2 cellular contexts compared by ENCODE assay signal in the genomic region with DNA sequence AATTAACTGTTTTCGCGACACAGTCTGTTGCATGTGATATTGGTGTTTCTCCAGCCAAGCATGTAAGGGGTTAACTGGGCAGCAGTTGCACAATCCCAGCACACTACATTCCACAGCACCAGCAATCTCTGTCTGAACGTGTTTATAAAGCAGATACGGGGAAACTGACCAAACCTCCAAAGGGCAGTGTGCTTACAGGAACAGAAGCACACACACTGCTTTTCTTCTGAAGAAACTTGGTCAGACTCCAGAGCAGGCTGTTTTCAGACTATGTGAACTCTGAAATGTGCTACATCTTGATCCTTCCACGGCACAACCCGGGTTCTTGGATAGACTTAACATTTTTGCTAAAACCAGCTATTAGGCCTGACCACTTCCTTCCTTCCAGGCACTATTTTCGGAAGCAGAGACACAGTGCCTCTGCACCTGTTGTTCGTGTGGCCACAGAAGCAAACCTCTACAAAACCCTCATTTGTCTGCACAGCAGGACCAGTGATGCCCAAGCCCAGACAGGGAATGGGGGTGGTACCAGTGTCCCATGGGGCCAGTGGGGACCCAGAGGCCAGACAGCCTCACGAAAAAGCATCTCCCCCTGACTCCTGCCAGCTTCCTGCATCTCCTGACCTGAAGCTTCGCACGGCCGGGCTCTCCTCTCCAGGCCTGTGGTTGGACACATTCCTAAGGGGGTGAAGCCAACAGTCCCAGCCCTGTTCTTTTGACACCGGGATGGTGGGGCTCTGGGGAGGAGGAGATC.
A peak's percentile ranks its signal among the peaks of the same experiment; 100 is the strongest.
TF ChIP-seq lines count a peak whose summit lies in the region.

No MANE protein-coding gene starts in this region.

TF ChIP-seq in K562, 482 proteins besides CTCF, POLR2A, EP300 and RAD21 (continued from another document):
- TF ChIP-seq ZNF143 (CRISPR knock-in tag; IDR thresholded peaks at IDR 0.05) (no peak), ELF4 (CRISPR knock-in tag; IDR thresholded peaks at IDR 0.05) (no peak), SIN3A (IDR thresholded peaks at IDR 0.05; ENCODE audit: borderline replicate concordance in 2 of 2, control insufficient read depth in 1 of 2, low read depth in 2 of 2, low read length in 2 of 2) (no peak), HDAC1 (IDR thresholded peaks at IDR 0.05) (peak in 1 of 2 experiments; percentile 21; a peak in 1 of 4 replicates), CBFA2T2 (conservative IDR thresholded peaks at IDR 0.05) (0 out of 2 replicates have a peak, but pooled peaks have one; percentile 4), HDAC3 (IDR thresholded peaks at IDR 0.05; ENCODE audit: borderline replicate concordance, partially characterized antibody) (no peak), FOXA3 (CRISPR knock-in tag; conservative IDR thresholded peaks at IDR 0.05 in 1 of 2, IDR thresholded peaks at IDR 0.05 in 1 of 2) (no peak), XRCC3 (IDR thresholded peaks at IDR 0.05) (no peak), SPI1 (IDR thresholded peaks at IDR 0.05; ENCODE audit: borderline replicate concordance, low read depth, low read length) (0 out of 2 replicates have a peak, but pooled peaks have one; percentile 14), RCOR1 (IDR thresholded peaks at IDR 0.05; ENCODE audit: borderline replicate concordance in 1 of 2, low read depth in 2 of 2, low read length in 2 of 2) (peak in 1 of 2 experiments; percentile 41; a peak in 1 of 4 replicates), BDP1 (IDR thresholded peaks at IDR 0.05; ENCODE audit: insufficient read depth, insufficient read length) (no peak), BRD9 (IDR thresholded peaks at IDR 0.05; ENCODE audit: low read depth, partially characterized antibody) (no peak), DACH1 (IDR thresholded peaks at IDR 0.05; ENCODE audit: partially characterized antibody) (no peak), NFXL1 (CRISPR knock-in tag; IDR thresholded peaks at IDR 0.05) (no peak), ZNF436 (CRISPR knock-in tag; IDR thresholded peaks at IDR 0.05) (no peak), TEAD4 (IDR thresholded peaks at IDR 0.05; ENCODE audit: low read length) (peak; percentile 51; the same call in 1 of the 2 replicates), TEAD4 (CRISPR knock-in tag; IDR thresholded peaks at IDR 0.05; ENCODE audit: borderline replicate concordance) (no peak), CEBPB (tag; IDR thresholded peaks at IDR 0.05) (peak; percentile 94), SP1 (CRISPR knock-in tag; IDR thresholded peaks at IDR 0.05) (no peak), LCOR (CRISPR knock-in tag; IDR thresholded peaks at IDR 0.05) (no peak), KDM1A (IDR thresholded peaks at IDR 0.05) (peak; percentile 35 to 52; a peak in 3 of 4 replicates), CBFA2T3 (IDR thresholded peaks at IDR 0.05) (peak; percentile 30), ZNF766 (CRISPR knock-in tag; conservative IDR thresholded peaks at IDR 0.05) (no peak), CSDE1 (IDR thresholded peaks at IDR 0.05) (no peak), HLTF (IDR thresholded peaks at IDR 0.05) (no peak), CEBPG (CRISPR knock-in tag; IDR thresholded peaks at IDR 0.05) (peak; percentile 63; the same call in 1 of the 2 replicates), CEBPG (tag; conservative IDR thresholded peaks at IDR 0.05 in 1 of 2, IDR thresholded peaks at IDR 0.05 in 1 of 2) (peak; percentile 71 to 84), ZFP30 (CRISPR knock-in tag; IDR thresholded peaks at IDR 0.05; ENCODE audit: borderline replicate concordance) (no peak), ZNF507 (tag; conservative IDR thresholded peaks at IDR 0.05) (no peak)
- TF ChIP-seq, protein P1, sequence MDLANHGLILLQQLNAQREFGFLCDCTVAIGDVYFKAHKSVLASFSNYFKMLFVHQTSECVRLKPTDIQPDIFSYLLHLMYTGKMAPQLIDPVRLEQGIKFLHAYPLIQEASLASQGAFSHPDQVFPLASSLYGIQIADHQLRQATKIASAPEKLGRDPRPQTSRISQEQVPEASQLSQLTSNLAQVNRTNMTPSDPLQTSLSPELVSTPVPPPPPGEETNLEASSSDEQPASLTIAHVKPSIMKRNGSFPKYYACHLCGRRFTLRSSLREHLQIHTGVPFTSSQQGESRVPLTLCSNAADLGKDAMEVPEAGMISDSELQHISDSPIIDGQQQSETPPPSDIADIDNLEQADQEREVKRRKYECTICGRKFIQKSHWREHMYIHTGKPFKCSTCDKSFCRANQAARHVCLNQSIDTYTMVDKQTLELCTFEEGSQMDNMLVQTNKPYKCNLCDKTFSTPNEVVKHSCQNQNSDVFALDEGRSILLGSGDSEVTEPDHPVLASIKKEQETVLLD (IDR thresholded peaks at IDR 0.05) = no peak
- TF ChIP-seq, protein P2, sequence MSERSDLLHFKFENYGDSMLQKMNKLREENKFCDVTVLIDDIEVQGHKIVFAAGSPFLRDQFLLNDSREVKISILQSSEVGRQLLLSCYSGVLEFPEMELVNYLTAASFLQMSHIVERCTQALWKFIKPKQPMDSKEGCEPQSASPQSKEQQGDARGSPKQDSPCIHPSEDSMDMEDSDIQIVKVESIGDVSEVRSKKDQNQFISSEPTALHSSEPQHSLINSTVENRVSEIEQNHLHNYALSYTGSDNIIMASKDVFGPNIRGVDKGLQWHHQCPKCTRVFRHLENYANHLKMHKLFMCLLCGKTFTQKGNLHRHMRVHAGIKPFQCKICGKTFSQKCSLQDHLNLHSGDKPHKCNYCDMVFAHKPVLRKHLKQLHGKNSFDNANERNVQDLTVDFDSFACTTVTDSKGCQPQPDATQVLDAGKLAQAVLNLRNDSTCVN (CRISPR knock-in tag; IDR thresholded peaks at IDR 0.05) = no peak
- TF ChIP-seq, protein P3, sequence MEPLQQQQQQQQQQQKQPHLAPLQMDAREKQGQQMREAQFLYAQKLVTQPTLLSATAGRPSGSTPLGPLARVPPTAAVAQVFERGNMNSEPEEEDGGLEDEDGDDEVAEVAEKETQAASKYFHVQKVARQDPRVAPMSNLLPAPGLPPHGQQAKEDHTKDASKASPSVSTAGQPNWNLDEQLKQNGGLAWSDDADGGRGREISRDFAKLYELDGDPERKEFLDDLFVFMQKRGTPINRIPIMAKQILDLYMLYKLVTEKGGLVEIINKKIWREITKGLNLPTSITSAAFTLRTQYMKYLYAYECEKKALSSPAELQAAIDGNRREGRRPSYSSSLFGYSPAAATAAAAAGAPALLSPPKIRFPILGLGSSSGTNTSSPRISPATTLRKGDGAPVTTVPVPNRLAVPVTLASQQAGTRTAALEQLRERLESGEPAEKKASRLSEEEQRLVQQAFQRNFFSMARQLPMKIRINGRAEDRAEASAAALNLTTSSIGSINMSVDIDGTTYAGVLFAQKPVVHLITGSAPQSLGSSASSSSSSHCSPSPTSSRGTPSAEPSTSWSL (CRISPR knock-in tag; IDR thresholded peaks at IDR 0.05; ENCODE audit: borderline replicate concordance) = no peak
- TF ChIP-seq, protein P4, sequence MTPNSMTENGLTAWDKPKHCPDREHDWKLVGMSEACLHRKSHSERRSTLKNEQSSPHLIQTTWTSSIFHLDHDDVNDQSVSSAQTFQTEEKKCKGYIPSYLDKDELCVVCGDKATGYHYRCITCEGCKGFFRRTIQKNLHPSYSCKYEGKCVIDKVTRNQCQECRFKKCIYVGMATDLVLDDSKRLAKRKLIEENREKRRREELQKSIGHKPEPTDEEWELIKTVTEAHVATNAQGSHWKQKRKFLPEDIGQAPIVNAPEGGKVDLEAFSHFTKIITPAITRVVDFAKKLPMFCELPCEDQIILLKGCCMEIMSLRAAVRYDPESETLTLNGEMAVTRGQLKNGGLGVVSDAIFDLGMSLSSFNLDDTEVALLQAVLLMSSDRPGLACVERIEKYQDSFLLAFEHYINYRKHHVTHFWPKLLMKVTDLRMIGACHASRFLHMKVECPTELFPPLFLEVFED (CRISPR knock-in tag; conservative IDR thresholded peaks at IDR 0.05) = no peak

TF ChIP-seq in liver, 16 proteins besides CTCF, POLR2A, EP300 and RAD21 (continued from another document):
- TF ChIP-seq, protein P5, sequence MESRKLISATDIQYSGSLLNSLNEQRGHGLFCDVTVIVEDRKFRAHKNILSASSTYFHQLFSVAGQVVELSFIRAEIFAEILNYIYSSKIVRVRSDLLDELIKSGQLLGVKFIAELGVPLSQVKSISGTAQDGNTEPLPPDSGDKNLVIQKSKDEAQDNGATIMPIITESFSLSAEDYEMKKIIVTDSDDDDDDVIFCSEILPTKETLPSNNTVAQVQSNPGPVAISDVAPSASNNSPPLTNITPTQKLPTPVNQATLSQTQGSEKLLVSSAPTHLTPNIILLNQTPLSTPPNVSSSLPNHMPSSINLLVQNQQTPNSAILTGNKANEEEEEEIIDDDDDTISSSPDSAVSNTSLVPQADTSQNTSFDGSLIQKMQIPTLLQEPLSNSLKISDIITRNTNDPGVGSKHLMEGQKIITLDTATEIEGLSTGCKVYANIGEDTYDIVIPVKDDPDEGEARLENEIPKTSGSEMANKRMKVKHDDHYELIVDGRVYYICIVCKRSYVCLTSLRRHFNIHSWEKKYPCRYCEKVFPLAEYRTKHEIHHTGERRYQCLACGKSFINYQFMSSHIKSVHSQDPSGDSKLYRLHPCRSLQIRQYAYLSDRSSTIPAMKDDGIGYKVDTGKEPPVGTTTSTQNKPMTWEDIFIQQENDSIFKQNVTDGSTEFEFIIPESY (IDR thresholded peaks at IDR 0.05) = peak; percentile 66
- TF ChIP-seq FOXA1 (IDR thresholded peaks at IDR 0.05) (peak; percentile 52), JUND (IDR thresholded peaks at IDR 0.05) (peak; percentile 76 to 80), YY1 (IDR thresholded peaks at IDR 0.05) (peak; percentile 87), TAF1 (conservative IDR thresholded peaks at IDR 0.05) (peak; percentile 89), EGR1 (IDR thresholded peaks at IDR 0.05; ENCODE audit: low read depth in 2 of 2) (peak; percentile 29 to 60), SP1 (IDR thresholded peaks at IDR 0.05) (peak; percentile 89), HNF4G (IDR thresholded peaks at IDR 0.05) (peak; percentile 59), NR2F2 (IDR thresholded peaks at IDR 0.05) (peak; percentile 83), GABPA (IDR thresholded peaks at IDR 0.05 in 1 of 2, conservative IDR thresholded peaks at IDR 0.05 in 1 of 2) (peak in 1 of 2 donors; percentile 56), FOXA2 (IDR thresholded peaks at IDR 0.05) (peak; percentile 75), RXRA (IDR thresholded peaks at IDR 0.05) (peak; percentile 87 to 93)
- TF ChIP-seq, protein P6, sequence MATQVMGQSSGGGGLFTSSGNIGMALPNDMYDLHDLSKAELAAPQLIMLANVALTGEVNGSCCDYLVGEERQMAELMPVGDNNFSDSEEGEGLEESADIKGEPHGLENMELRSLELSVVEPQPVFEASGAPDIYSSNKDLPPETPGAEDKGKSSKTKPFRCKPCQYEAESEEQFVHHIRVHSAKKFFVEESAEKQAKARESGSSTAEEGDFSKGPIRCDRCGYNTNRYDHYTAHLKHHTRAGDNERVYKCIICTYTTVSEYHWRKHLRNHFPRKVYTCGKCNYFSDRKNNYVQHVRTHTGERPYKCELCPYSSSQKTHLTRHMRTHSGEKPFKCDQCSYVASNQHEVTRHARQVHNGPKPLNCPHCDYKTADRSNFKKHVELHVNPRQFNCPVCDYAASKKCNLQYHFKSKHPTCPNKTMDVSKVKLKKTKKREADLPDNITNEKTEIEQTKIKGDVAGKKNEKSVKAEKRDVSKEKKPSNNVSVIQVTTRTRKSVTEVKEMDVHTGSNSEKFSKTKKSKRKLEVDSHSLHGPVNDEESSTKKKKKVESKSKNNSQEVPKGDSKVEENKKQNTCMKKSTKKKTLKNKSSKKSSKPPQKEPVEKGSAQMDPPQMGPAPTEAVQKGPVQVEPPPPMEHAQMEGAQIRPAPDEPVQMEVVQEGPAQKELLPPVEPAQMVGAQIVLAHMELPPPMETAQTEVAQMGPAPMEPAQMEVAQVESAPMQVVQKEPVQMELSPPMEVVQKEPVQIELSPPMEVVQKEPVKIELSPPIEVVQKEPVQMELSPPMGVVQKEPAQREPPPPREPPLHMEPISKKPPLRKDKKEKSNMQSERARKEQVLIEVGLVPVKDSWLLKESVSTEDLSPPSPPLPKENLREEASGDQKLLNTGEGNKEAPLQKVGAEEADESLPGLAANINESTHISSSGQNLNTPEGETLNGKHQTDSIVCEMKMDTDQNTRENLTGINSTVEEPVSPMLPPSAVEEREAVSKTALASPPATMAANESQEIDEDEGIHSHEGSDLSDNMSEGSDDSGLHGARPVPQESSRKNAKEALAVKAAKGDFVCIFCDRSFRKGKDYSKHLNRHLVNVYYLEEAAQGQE (IDR thresholded peaks at IDR 0.05) = peak; percentile 59
- TF ChIP-seq, protein P7, sequence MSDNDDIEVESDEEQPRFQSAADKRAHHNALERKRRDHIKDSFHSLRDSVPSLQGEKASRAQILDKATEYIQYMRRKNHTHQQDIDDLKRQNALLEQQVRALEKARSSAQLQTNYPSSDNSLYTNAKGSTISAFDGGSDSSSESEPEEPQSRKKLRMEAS (IDR thresholded peaks at IDR 0.05) = peak; percentile 95
- TF ChIP-seq, protein P8, sequence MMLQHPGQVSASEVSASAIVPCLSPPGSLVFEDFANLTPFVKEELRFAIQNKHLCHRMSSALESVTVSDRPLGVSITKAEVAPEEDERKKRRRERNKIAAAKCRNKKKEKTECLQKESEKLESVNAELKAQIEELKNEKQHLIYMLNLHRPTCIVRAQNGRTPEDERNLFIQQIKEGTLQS (IDR thresholded peaks at IDR 0.05) = peak; percentile 44
TF ChIP-seq in liver: peak in this region for 16.
